Comparison of ENCODE assay signal across 12 cellular contexts in genomic region chr15:57747206-57747605, GRCh38. TPM values are rescaled to one million over a fixed set of nuclear protein-coding genes. Genes with fewer than 3 reads are reported as not detected.
DNase-seq lines count a peak whose midpoint lies in the region; ATAC-seq, FAIRE-seq and TF ChIP-seq lines count a peak whose summit lies in the region.
"Had no signal": no experiment of that assay in that cellular context is flagged by ENCODE, and none has a peak within 500 bp of the region (broad histone marks: within the 10 kb centered on the region; RNA-seq: fewer than 3 reads in every experiment).

No MANE protein-coding gene starts in this region.

- no peaks in the 10 kb centered on the region for H3K36me3 Mint-ChIP-seq in activated T-cell treated with anti-CD3 and anti-CD28 coated beads, Interleukin-2, amount 50 U/mL, for 72 hours (ENCODE audit: insufficient read depth in 2 of 2)
- H3K36me3 Mint-ChIP-seq in T-helper 1 cell treated with Interleukin-12 subunit alpha and Interleukin-12 subunit beta and Interleukin-4 antibody, amounts not matched to agents 30 μg/mL and 1 μg/mL, for 36 hours (ENCODE audit: low read depth): no peaks in the 10 kb centered on the region
- H3K36me3 Mint-ChIP-seq: stimulated activated naive B cell treated with anti-CD40 and anti-IgM and Interleukin-4, amounts not matched to agents 10 μg/mL and 1 μg/mL and 100 μg/mL, for 72 hours had no signal

- DNase-seq in activated T-cell treated with anti-CD3 and anti-CD28 coated beads, Interleukin-2, amount 50 U/mL, for 72 hours: peak; percentile 7 to 14
- DNase-seq in activated T-cell treated with anti-CD3 and anti-CD28 coated beads, Interleukin-2, amount 50 U/mL, for 1 hour: no peak
- DNase-seq in kidney (no peak), stomach (peak; percentile 41), foreskin melanocyte (no peak), hypothalamus (lab: John Stamatoyannopoulos, UW) (no peak), COR-L47 (lab: John Stamatoyannopoulos, UW) (no peak)
- DNase-seq: NCI-H1930; stimulated activated naive B cell treated with anti-CD40 and anti-IgM and Interleukin-4, amounts not matched to agents 10 μg/mL and 1 μg/mL and 100 μg/mL, for 72 hours had no signal

- no peak overlapping the region for H3K27ac Mint-ChIP-seq in activated T-cell treated with anti-CD3 and anti-CD28 coated beads, Interleukin-2, amount 50 U/mL, for 72 hours
- peak overlapping the region; percentile 27 for H3K27ac Mint-ChIP-seq in T-helper 1 cell treated with Interleukin-12 subunit alpha and Interleukin-12 subunit beta and Interleukin-4 antibody, amounts not matched to agents 30 μg/mL and 1 μg/mL, for 36 hours
- H3K27ac Mint-ChIP-seq: stimulated activated naive B cell treated with anti-CD40 and anti-IgM and Interleukin-4, amounts not matched to agents 10 μg/mL and 1 μg/mL and 100 μg/mL, for 72 hours had no signal

- no peaks in the 10 kb centered on the region for H3K4me1 ChIP-seq in kidney (ENCODE audit: control insufficient read depth in 1 of 2, insufficient read depth in 1 of 2, low read depth in 1 of 2, low read length in 2 of 2)
- H3K4me1 ChIP-seq in stomach: peaks cover 0 to 4% (median 0%) of the 10 kb centered on the region in 4 donors

- H3K9me3 Mint-ChIP-seq in activated T-cell treated with anti-CD3 and anti-CD28 coated beads, Interleukin-2, amount 50 U/mL, for 72 hours: no peaks in the 10 kb centered on the region
- no peaks in the 10 kb centered on the region for H3K9me3 Mint-ChIP-seq in T-helper 1 cell treated with Interleukin-12 subunit alpha and Interleukin-12 subunit beta and Interleukin-4 antibody, amounts not matched to agents 30 μg/mL and 1 μg/mL, for 36 hours
- H3K9me3 Mint-ChIP-seq: stimulated activated naive B cell treated with anti-CD40 and anti-IgM and Interleukin-4, amounts not matched to agents 10 μg/mL and 1 μg/mL and 100 μg/mL, for 72 hours had no signal

- peak overlapping the region in 1 of 2 donors; percentile 53 for H3K4me3 Mint-ChIP-seq in activated T-cell treated with anti-CD3 and anti-CD28 coated beads, Interleukin-2, amount 50 U/mL, for 72 hours
- H3K4me3 Mint-ChIP-seq in T-helper 1 cell treated with Interleukin-12 subunit alpha and Interleukin-12 subunit beta and Interleukin-4 antibody, amounts not matched to agents 30 μg/mL and 1 μg/mL, for 36 hours: peak overlapping the region; percentile 5

- peak in 1 of 2 donors; percentile 51 for ATAC-seq in activated T-cell treated with anti-CD3 and anti-CD28 coated beads, Interleukin-2, amount 50 U/mL, for 72 hours (replicated peaks in 1 of 2)

- H3K36me3 ChIP-seq in kidney (ENCODE audit: control insufficient read depth in 1 of 2, insufficient read depth in 2 of 2, low read length in 2 of 2) (no peaks in the 10 kb centered on the region), stomach (no peaks in the 10 kb centered on the region)

- intact Hi-C loops in kidney (cut with DNase I) (no loop called here), stomach (cut with DNase I; ENCODE audit: low total_unique reads) (no loop called here)

- no peak overlapping the region for H3K27ac ChIP-seq in kidney (ENCODE audit: low read depth in 2 of 2, low read length in 2 of 2)
- H3K27ac ChIP-seq in stomach: peak overlapping the region in 1 of 5 donors; percentile 50
- H3K27ac ChIP-seq: coronary artery had no signal

- H3K27me3 Mint-ChIP-seq in activated T-cell treated with anti-CD3 and anti-CD28 coated beads, Interleukin-2, amount 50 U/mL, for 72 hours (ENCODE audit: low read depth): no peaks in the 10 kb centered on the region
- H3K27me3 Mint-ChIP-seq in T-helper 1 cell treated with Interleukin-12 subunit alpha and Interleukin-12 subunit beta and Interleukin-4 antibody, amounts not matched to agents 30 μg/mL and 1 μg/mL, for 36 hours (ENCODE audit: low read depth): peaks cover 6% of the 10 kb centered on the region
- H3K27me3 Mint-ChIP-seq: stimulated activated naive B cell treated with anti-CD40 and anti-IgM and Interleukin-4, amounts not matched to agents 10 μg/mL and 1 μg/mL and 100 μg/mL, for 72 hours had no signal

- 31 to 70% (median 47%) methylated on average over 8 to 9 of the region's 9 CpGs for WGBS in stomach, 5 donors

- no peak for TF ChIP-seq CTCF in kidney (IDR thresholded peaks at IDR 0.05; ENCODE audit: borderline replicate concordance, extremely low read depth, insufficient read depth)
- TF ChIP-seq CTCF in stomach (IDR thresholded peaks at IDR 0.05): no peak

- no peak for FAIRE-seq in kidney (lab: Jason Lieb, UNC)
- FAIRE-seq: H1 had no signal

- no peak for TF ChIP-seq POLR2A in stomach (IDR thresholded peaks at IDR 0.05)

- H3K4me1 Mint-ChIP-seq in activated T-cell treated with anti-CD3 and anti-CD28 coated beads, Interleukin-2, amount 50 U/mL, for 72 hours (ENCODE audit: low read depth): no peaks in the 10 kb centered on the region
- H3K4me1 Mint-ChIP-seq in T-helper 1 cell treated with Interleukin-12 subunit alpha and Interleukin-12 subunit beta and Interleukin-4 antibody, amounts not matched to agents 30 μg/mL and 1 μg/mL, for 36 hours (ENCODE audit: low read depth): peaks cover under 1% of the 10 kb centered on the region
- H3K4me1 Mint-ChIP-seq: stimulated activated naive B cell treated with anti-CD40 and anti-IgM and Interleukin-4, amounts not matched to agents 10 μg/mL and 1 μg/mL and 100 μg/mL, for 72 hours had no signal

- H3K9ac ChIP-seq in kidney (ENCODE audit: low read length in 2 of 2): no peak overlapping the region

- H3K9me3 ChIP-seq in kidney (ENCODE audit: control insufficient read depth in 1 of 2, low read length in 2 of 2) (no peaks in the 10 kb centered on the region), stomach (no peaks in the 10 kb centered on the region)

- no peak for TF ChIP-seq EP300 in stomach (IDR thresholded peaks at IDR 0.05)

- no peaks in the 10 kb centered on the region for H3K27me3 ChIP-seq in stomach

- peak overlapping the region; percentile 20 to 27 for H3K4me3 ChIP-seq in kidney (ENCODE audit: low read length in 2 of 2)
- peak overlapping the region in 2 of 4 donors; percentile 15 to 28 for H3K4me3 ChIP-seq in stomach
- H3K4me3 ChIP-seq: coronary artery had no signal

RNA-seq across cellular contexts. Expression of gene POLR2M, which starts 40.7 kb away (rescaled TPM):
- total RNA-seq in activated T-cell treated with anti-CD3 and anti-CD28 coated beads, Interleukin-2, amount 50 U/mL, for 72 hours: 10 to 100 TPM; 67.1 to 87.9 TPM
- total RNA-seq in kidney: 77.0 TPM
- polyA plus RNA-seq in kidney (ENCODE audit: insufficient read depth, low read depth, low replicate concordance): 16.5 TPM
- 1,000 to 10,000 TPM in 1 of 5 donors, 100 to 1,000 TPM in 3, 10 to 100 TPM in 1; 54.0 to 1,088 (median 385) TPM for total RNA-seq in stomach
- polyA plus RNA-seq in stomach: 100 to 1,000 TPM in 1 of 3 donors, 10 to 100 TPM in 2; 41.6 to 139 (median 56.4) TPM

Comparison
In these comparisons a context has a peak if more than half of its experiments do, and no peak if none do; other contexts are left out.
1. DNase-seq: peak in activated T-cell treated with anti-CD3 and anti-CD28 coated beads, Interleukin-2, amount 50 U/mL, for 72 hours (2 of 2) and stomach (single experiment); none in activated T-cell treated with anti-CD3 and anti-CD28 coated beads, Interleukin-2, amount 50 U/mL, for 1 hour (single experiment), kidney (single experiment), foreskin melanocyte (single experiment), hypothalamus (0 of 51) and COR-L47 (single experiment).